ENCODE assay signal across 34 cellular contexts in the genomic region with DNA sequence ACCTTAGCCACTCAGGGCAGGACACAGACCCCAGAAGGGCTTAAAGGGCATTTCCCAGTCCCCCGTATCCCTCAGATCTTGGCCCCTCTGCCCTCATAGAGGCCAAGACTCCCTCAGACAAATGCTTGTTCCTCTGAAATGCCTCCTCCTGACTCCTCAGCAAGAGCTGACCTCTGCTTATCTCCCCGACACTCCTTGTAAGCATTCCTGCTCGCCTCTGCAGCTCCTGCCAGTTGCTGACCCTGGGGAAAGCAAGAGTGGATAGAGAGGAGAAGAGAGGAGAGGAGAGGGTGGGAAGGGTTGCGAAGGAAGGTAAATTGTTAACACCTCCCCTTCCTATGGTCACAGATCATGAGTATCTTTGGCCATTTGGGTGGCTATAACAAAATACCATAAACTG. TPM values are rescaled to one million over a fixed set of nuclear protein-coding genes. Genes with fewer than 3 reads are reported as not detected.
"Had no signal": no experiment of that assay in that cellular context is flagged by ENCODE, and none has a peak within 500 bp of the region (broad histone marks: within the 10 kb centered on the region; RNA-seq: fewer than 3 reads in every experiment).

No MANE protein-coding gene starts in this region.

- H3K36me3 Mint-ChIP-seq: immature natural killer cell, mesothelial cell of epicardium had no signal

- H3K27ac Mint-ChIP-seq: dendritic cell treated with granulocyte-macrophage colony-stimulating factor and Interleukin-4, amounts not matched to agents 40 ng/mL and 50 ng/mL, for 4 days; effector memory CD8-positive, alpha-beta T cell; endodermal cell; immature natural killer cell; mesothelial cell of epicardium had no signal

- H3K4me1 ChIP-seq: colonic mucosa, esophagus squamous epithelium, heart right ventricle, left lung, lower lobe of right lung had no signal

- ATAC-seq: effector memory CD8-positive, alpha-beta T cell; esophagus mucosa; gastrocnemius medialis; heart right ventricle; left lung; left ventricle myocardium superior; lower lobe of right lung; mucosa of descending colon had no signal

- DNase-seq: colonic mucosa; cortex of kidney; effector CD8-positive, alpha-beta T cell; effector memory CD8-positive, alpha-beta T cell; endodermal cell; erythroblast; esophagus squamous epithelium; foreskin fibroblast; foreskin melanocyte; gastrocnemius medialis; glutamatergic neuron; heart right ventricle; hypothalamus; immature natural killer cell; islet precursor cell; kidney; kidney glomerular epithelial cell; left lung; left ventricle myocardium superior; lower lobe of right lung; mesenchymal stem cell; mucosa of descending colon had no signal

- H3K4me3 Mint-ChIP-seq: dendritic cell treated with granulocyte-macrophage colony-stimulating factor and Interleukin-4, amounts not matched to agents 40 ng/mL and 50 ng/mL, for 4 days; effector memory CD8-positive, alpha-beta T cell; endodermal cell; immature natural killer cell; mesothelial cell of epicardium had no signal

- H3K27ac ChIP-seq: colonic mucosa, epithelial cell of prostate, esophagus squamous epithelium, gastrocnemius medialis, heart right ventricle, left lung, lower lobe of right lung had no signal

- H3K9me3 Mint-ChIP-seq: dendritic cell treated with granulocyte-macrophage colony-stimulating factor and Interleukin-4, amounts not matched to agents 40 ng/mL and 50 ng/mL, for 4 days; immature natural killer cell; mesothelial cell of epicardium had no signal

- H3K27me3 Mint-ChIP-seq: dendritic cell treated with granulocyte-macrophage colony-stimulating factor and Interleukin-4, amounts not matched to agents 40 ng/mL and 50 ng/mL, for 4 days had no signal

- H3K4me3 ChIP-seq: colonic mucosa, esophagus squamous epithelium, gastrocnemius medialis, heart right ventricle, left lung, lower lobe of right lung, mucosa of descending colon had no signal

- H3K9me3 ChIP-seq: colonic mucosa, esophagus squamous epithelium, gastrocnemius medialis, heart right ventricle, left lung, lower lobe of right lung, mucosa of descending colon had no signal

- FAIRE-seq: endometrium, kidney had no signal

- H3K27me3 ChIP-seq: colonic mucosa, gastrocnemius medialis had no signal

- H3K36me3 ChIP-seq: colonic mucosa, esophagus squamous epithelium, gastrocnemius medialis, heart right ventricle, left lung, lower lobe of right lung had no signal

- H3K4me1 Mint-ChIP-seq: immature natural killer cell, mesothelial cell of epicardium had no signal

RNA-seq across cellular contexts. Expression of gene SERPINA5, which starts 7.1 kb away (rescaled TPM):
- total RNA-seq: myocyte had no signal
- polyA plus RNA-seq: immature natural killer cell had no signal

RNA-seq across cellular contexts. Expression of gene SERPINA3, which starts 23.9 kb away (rescaled TPM):
- total RNA-seq: lung microvascular endothelial cell had no signal
- polyA plus RNA-seq: immature natural killer cell had no signal

RNA-seq across cellular contexts. Expression of gene SERPINA4, which starts 27.1 kb away (rescaled TPM):
- total RNA-seq: chondrocyte, dermis microvascular lymphatic vessel endothelial cell, endodermal cell, esophagus mucosa, esophagus squamous epithelium, glomerular endothelial cell, heart right ventricle, left lung, left ventricle myocardium superior, lower leg skin, lower lobe of right lung, lung microvascular endothelial cell, mesenteric fat pad, mesothelial cell of epicardium, mucosa of descending colon, myocyte had no signal
- polyA plus RNA-seq: heart right ventricle, immature natural killer cell had no signal
